In the genomic region with DNA sequence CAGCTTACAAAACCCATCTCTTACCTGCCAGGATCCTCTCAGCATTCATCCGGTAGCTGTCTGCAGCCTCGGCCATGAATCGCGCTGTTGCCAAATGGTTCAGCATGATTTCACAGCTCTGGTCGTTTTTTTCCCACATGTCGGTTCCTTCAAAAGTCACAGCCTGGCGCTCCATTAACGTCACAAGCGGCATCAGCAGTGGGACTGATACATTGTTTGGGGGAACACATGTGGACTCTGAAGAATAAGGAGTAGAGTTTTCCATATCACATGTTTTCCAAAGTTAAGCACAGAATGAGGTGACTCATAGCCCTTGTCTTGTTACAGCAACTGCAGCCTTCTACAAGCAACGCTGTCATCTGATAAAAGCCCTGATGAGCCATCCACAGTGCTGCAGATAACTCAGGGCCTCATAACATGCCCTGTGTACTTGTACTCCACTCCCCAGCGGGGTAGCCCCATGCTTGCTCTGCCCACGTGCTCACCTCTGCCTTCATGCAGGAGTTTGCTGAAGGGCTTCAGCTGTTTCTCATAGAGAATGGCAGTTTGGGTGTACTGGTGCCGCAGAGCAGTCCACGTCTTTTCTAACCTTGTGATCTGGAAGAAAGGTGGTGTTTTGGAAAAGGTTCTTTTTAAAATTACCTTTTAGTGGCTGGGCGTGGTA, we compare ENCODE assay signal across 1 cellular context.
TF ChIP-seq lines count a peak whose summit lies in the region.

No MANE protein-coding gene starts in this region.

TF ChIP-seq in SK-N-SH, 30 proteins besides CTCF, POLR2A, EP300 and RAD21 (continued from another document):
- TF ChIP-seq, protein P1, sequence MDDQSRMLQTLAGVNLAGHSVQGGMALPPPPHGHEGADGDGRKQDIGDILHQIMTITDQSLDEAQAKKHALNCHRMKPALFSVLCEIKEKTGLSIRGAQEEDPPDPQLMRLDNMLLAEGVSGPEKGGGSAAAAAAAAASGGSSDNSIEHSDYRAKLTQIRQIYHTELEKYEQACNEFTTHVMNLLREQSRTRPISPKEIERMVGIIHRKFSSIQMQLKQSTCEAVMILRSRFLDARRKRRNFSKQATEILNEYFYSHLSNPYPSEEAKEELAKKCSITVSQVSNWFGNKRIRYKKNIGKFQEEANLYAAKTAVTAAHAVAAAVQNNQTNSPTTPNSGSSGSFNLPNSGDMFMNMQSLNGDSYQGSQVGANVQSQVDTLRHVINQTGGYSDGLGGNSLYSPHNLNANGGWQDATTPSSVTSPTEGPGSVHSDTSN (IDR thresholded peaks at IDR 0.05): peak; percentile 67
- no peak for TF ChIP-seq GATA2 (CRISPR knock-in tag; IDR thresholded peaks at IDR 0.05)
- TF ChIP-seq RCOR1 (IDR thresholded peaks at IDR 0.05; ENCODE audit: low read length): no peak
- TF ChIP-seq, protein P2, sequence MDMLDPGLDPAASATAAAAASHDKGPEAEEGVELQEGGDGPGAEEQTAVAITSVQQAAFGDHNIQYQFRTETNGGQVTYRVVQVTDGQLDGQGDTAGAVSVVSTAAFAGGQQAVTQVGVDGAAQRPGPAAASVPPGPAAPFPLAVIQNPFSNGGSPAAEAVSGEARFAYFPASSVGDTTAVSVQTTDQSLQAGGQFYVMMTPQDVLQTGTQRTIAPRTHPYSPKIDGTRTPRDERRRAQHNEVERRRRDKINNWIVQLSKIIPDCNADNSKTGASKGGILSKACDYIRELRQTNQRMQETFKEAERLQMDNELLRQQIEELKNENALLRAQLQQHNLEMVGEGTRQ (IDR thresholded peaks at IDR 0.05; ENCODE audit: borderline replicate concordance, low read depth, low read length): no peak
- TF ChIP-seq NFIC (IDR thresholded peaks at IDR 0.05; ENCODE audit: borderline replicate concordance): peak; percentile 33; the same call in 1 of the 2 replicates
- peak; percentile 39; the same call in 1 of the 2 replicates for TF ChIP-seq YY1 (IDR thresholded peaks at IDR 0.05; ENCODE audit: low read depth)
- TF ChIP-seq ELF1 (IDR thresholded peaks at IDR 0.05): no peak
- TF ChIP-seq SMC3 (IDR thresholded peaks at IDR 0.05; ENCODE audit: low read depth, low read length): no peak
- TF ChIP-seq, protein P3, sequence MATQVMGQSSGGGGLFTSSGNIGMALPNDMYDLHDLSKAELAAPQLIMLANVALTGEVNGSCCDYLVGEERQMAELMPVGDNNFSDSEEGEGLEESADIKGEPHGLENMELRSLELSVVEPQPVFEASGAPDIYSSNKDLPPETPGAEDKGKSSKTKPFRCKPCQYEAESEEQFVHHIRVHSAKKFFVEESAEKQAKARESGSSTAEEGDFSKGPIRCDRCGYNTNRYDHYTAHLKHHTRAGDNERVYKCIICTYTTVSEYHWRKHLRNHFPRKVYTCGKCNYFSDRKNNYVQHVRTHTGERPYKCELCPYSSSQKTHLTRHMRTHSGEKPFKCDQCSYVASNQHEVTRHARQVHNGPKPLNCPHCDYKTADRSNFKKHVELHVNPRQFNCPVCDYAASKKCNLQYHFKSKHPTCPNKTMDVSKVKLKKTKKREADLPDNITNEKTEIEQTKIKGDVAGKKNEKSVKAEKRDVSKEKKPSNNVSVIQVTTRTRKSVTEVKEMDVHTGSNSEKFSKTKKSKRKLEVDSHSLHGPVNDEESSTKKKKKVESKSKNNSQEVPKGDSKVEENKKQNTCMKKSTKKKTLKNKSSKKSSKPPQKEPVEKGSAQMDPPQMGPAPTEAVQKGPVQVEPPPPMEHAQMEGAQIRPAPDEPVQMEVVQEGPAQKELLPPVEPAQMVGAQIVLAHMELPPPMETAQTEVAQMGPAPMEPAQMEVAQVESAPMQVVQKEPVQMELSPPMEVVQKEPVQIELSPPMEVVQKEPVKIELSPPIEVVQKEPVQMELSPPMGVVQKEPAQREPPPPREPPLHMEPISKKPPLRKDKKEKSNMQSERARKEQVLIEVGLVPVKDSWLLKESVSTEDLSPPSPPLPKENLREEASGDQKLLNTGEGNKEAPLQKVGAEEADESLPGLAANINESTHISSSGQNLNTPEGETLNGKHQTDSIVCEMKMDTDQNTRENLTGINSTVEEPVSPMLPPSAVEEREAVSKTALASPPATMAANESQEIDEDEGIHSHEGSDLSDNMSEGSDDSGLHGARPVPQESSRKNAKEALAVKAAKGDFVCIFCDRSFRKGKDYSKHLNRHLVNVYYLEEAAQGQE (IDR thresholded peaks at IDR 0.05; ENCODE audit: low read depth, low read length): 0 out of 2 replicates have a peak, but pooled peaks have one; percentile 16
- no peak for TF ChIP-seq FOXM1 (IDR thresholded peaks at IDR 0.05; ENCODE audit: low read depth)
TF ChIP-seq in SK-N-SH: peak in this region for 12.
